Comparison of ENCODE assay signal across 1 cellular context in genomic region chrX:9535101-9535500, GRCh38.
TF ChIP-seq lines count a peak whose summit lies in the region.

No MANE protein-coding gene starts in this region.

TF ChIP-seq in GM23338, 12 proteins besides CTCF, POLR2A, EP300 and RAD21 (continued from another document):
- TF ChIP-seq ZNF462 (CRISPR knock-in tag; IDR thresholded peaks at IDR 0.05) (no peak), EZH2 (IDR thresholded peaks at IDR 0.05; ENCODE audit: low read depth, unreplicated experiment) (no peak), EZH2phosphoT487 (IDR thresholded peaks at IDR 0.05; ENCODE audit: unreplicated experiment) (no peak), JUNB (IDR thresholded peaks at IDR 0.05; ENCODE audit: unreplicated experiment) (no peak), REST (IDR thresholded peaks at IDR 0.05; ENCODE audit: unreplicated experiment) (no peak), ZNF114 (CRISPR knock-in tag; IDR thresholded peaks at IDR 0.05) (no peak)
